Comparison of ENCODE assay signal across 21 cellular contexts in genomic region chr18:43934322-43935050, GRCh38.
A peak's percentile ranks its signal among the peaks of the same experiment; 100 is the strongest.
DNase-seq lines count a peak whose midpoint lies in the region; ATAC-seq and TF ChIP-seq lines count a peak whose summit lies in the region.
"Had no signal": no experiment of that assay in that cellular context is flagged by ENCODE, and none has a peak within 500 bp of the region (broad histone marks: within the 10 kb centered on the region; RNA-seq: fewer than 3 reads in every experiment).

No MANE protein-coding gene starts in this region.

- intact Hi-C loops in breast epithelium (cut with DNase I; ENCODE audit: low total_unique reads) = no loop called here
- intact Hi-C loops in mammary epithelial cell (cut with micrococcal nuclease) = no loop called here
- intact Hi-C loops in sciatic nerve (cut with DNase I) = no loop called here
- intact Hi-C loops in CD14-positive monocyte (cut with micrococcal nuclease) = no loop called here

- dilution Hi-C loops in mammary epithelial cell (cut with HindIII; ENCODE audit: low sequenced_read_pairs) = no loop called here

- peak overlapping the region; percentile 60 to 65 for H3K27ac ChIP-seq in breast epithelium
- no peak overlapping the region for H3K27ac ChIP-seq in mammary epithelial cell (ENCODE audit: insufficient read depth, low read depth, low read length)
- H3K27ac ChIP-seq: C4-2B, SJSA1 had no signal

- H3K4me1 Mint-ChIP-seq in type B pancreatic cell (ENCODE audit: unreplicated experiment) (peaks cover 14% of the 10 kb centered on the region), CD14-positive monocyte (no peaks in the 10 kb centered on the region)

- no peaks in the 10 kb centered on the region for H3K36me3 Mint-ChIP-seq in type B pancreatic cell
- no peaks in the 10 kb centered on the region for H3K36me3 Mint-ChIP-seq in CD14-positive monocyte

- CTCF ChIA-PET in mammary epithelial cell (lab: Charles Lee; ENCODE audit: low non-redundant PET) = no interaction called here

- no peak for DNase-seq in breast epithelium (ENCODE audit: low spot score in 2 of 2)
- DNase-seq in mammary epithelial cell = no peak
- DNase-seq in fibroblast of the aortic adventitia (ENCODE audit: low read depth) = peak; percentile 3
- DNase-seq in sciatic nerve (ENCODE audit: low spot score) = no peak
- no peak for DNase-seq in NCI-H446 (lab: John Stamatoyannopoulos, UW)
- no peak for DNase-seq in type B pancreatic cell (ENCODE audit: extremely low spot score, unreplicated experiment)
- DNase-seq in CD14-positive monocyte (ENCODE audit: low spot score) = no peak
- DNase-seq: DMS79; NCI-H1048; NCI-H146; NCI-H2107; NCI-H226; NCI-H526 treated with DMSO at 0.1 percent for 48 hours; NK-92 treated with Interleukin-12 subunit alpha and Interleukin-12 subunit beta, amount 100 ng/mL, for 24 hours; OCI-M1; RPMI8226 had no signal

- H3K36me3 ChIP-seq in breast epithelium (no peaks in the 10 kb centered on the region), mammary epithelial cell (ENCODE audit: insufficient read depth, low read length) (no peaks in the 10 kb centered on the region)
- H3K36me3 ChIP-seq: SJSA1 had no signal

- no peaks in the 10 kb centered on the region for H3K79me2 ChIP-seq in mammary epithelial cell (ENCODE audit: insufficient read depth, low read length)

- no peaks in the 10 kb centered on the region for H4K20me1 ChIP-seq in mammary epithelial cell (ENCODE audit: insufficient read depth, low read length)

- peak; percentile 5 for ATAC-seq in sciatic nerve
- no peak for ATAC-seq in HG02973 (IDR thresholded peaks at IDR 0.05; ENCODE audit: unreplicated experiment)
- ATAC-seq: GM12878, K562 had no signal

- no peaks in the 10 kb centered on the region for H3K27me3 Mint-ChIP-seq in type B pancreatic cell
- peaks cover 0 to 2% (median 0%) of the 10 kb centered on the region in 3 donors for H3K27me3 Mint-ChIP-seq in CD14-positive monocyte (ENCODE audit: low read depth in 3 of 3)

- H3K4me1 ChIP-seq in breast epithelium (no peaks in the 10 kb centered on the region), mammary epithelial cell (ENCODE audit: insufficient read depth, low read length) (no peaks in the 10 kb centered on the region)

- no peak overlapping the region for H3K4me3 Mint-ChIP-seq in type B pancreatic cell
- no peak overlapping the region for H3K4me3 Mint-ChIP-seq in CD14-positive monocyte

- no peaks in the 10 kb centered on the region for H3K9me3 ChIP-seq in breast epithelium
- no peaks in the 10 kb centered on the region for H3K9me3 ChIP-seq in mammary epithelial cell (replicated peaks; ENCODE audit: insufficient read depth, low read length)
- H3K9me3 ChIP-seq: SJSA1 had no signal

- no TSS peak for BruUV-seq in mammary epithelial cell (replicated peaks; lab: Mats Ljungman, UMichigan)

- in situ Hi-C loops in mammary epithelial cell (cut with MboI; ENCODE audit: low sequenced_read_pairs in 2 of 2) = no loop called here

- no peak overlapping the region for H3K9ac ChIP-seq in mammary epithelial cell (ENCODE audit: insufficient read depth, low read length)

- no peak for TF ChIP-seq POLR2A in breast epithelium (IDR thresholded peaks at IDR 0.05)

- no peaks in the 10 kb centered on the region for H3K27me3 ChIP-seq in breast epithelium
- no peaks in the 10 kb centered on the region for H3K27me3 ChIP-seq in mammary epithelial cell (ENCODE audit: insufficient read depth, low read length)
- H3K27me3 ChIP-seq: SJSA1 had no signal

- no peak overlapping the region for H2AFZ ChIP-seq in mammary epithelial cell (ENCODE audit: low read depth, low read length)

- 35% methylated on average over 5 of the region's 5 CpGs for WGBS in mammary epithelial cell (ENCODE audit: low coverage, missing lambda C conversion rate)

- H3K4me2 ChIP-seq in mammary epithelial cell (ENCODE audit: insufficient read depth, low read depth, low read length) = no peak overlapping the region

- H3K4me3 ChIP-seq in breast epithelium (no peak overlapping the region), mammary epithelial cell (replicated peaks in 1 of 3; ENCODE audit: insufficient read depth in 1 of 3, low read depth in 2 of 3, low read length in 3 of 3) (no peak overlapping the region), fibroblast of the aortic adventitia (ENCODE audit: low read depth, low read length) (no peak overlapping the region)
- H3K4me3 ChIP-seq: GM12878, K562, SJSA1 had no signal

- TF ChIP-seq CTCF in breast epithelium (IDR thresholded peaks at IDR 0.05) (no peak), mammary epithelial cell (conservative IDR thresholded peaks at IDR 0.05 in 1 of 2, IDR thresholded peaks at IDR 0.05 in 1 of 2; ENCODE audit: extremely low read depth in 1 of 2, insufficient read depth in 1 of 2, low read depth in 1 of 2, low read length in 2 of 2) (no peak), fibroblast of the aortic adventitia (IDR thresholded peaks at IDR 0.05; ENCODE audit: insufficient read depth, low read length) (no peak), type B pancreatic cell (conservative IDR thresholded peaks at IDR 0.05) (no peak), CD14-positive monocyte (IDR thresholded peaks at IDR 0.05) (no peak)

- H3K27ac Mint-ChIP-seq in type B pancreatic cell = no peak overlapping the region
- H3K27ac Mint-ChIP-seq in CD14-positive monocyte = no peak overlapping the region

- H3K9me3 Mint-ChIP-seq in type B pancreatic cell (no peaks in the 10 kb centered on the region), CD14-positive monocyte (peaks cover 0 to 2% (median 0%) of the 10 kb centered on the region in 7 donors)
